Comparison of ENCODE assay signal across 1 cellular context in the genomic region with DNA sequence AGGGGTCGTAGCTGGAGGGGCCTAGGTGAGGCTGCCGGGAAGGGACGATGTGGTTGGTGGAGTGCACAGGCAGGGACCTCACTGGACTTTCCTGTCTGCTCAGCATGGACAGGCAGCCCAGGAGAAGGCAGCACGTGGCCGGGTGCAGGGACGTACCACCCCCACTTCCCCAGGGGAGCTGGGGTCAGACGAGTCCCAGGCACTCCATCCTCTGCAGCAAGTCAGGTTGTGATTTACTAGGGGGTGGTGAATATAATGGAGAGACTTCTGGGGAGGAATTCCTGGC.
TF ChIP-seq lines count a peak whose summit lies in the region.

No MANE protein-coding gene starts in this region.

TF ChIP-seq in GM23338, 12 proteins besides CTCF, POLR2A, EP300 and RAD21 (continued from another document):
- TF ChIP-seq EZH2phosphoT487 (IDR thresholded peaks at IDR 0.05; ENCODE audit: unreplicated experiment), result no peak
